13 cellular contexts compared by ENCODE assay signal in genomic region chr12:52204095-52204930, GRCh38. TPM values are rescaled to one million over a fixed set of nuclear protein-coding genes. Genes with fewer than 3 reads are reported as not detected.
DNase-seq lines count a peak whose midpoint lies in the region; ATAC-seq and TF ChIP-seq lines count a peak whose summit lies in the region.
"Had no signal": no experiment of that assay in that cellular context is flagged by ENCODE, and none has a peak within 500 bp of the region (broad histone marks: within the 10 kb centered on the region; RNA-seq: fewer than 3 reads in every experiment).

No MANE protein-coding gene starts in this region.

- peak overlapping the region; percentile 77 for H3K9ac ChIP-seq in smooth muscle cell (ENCODE audit: low read depth)

- no peak overlapping the region; the same call in 1 of the 2 replicates for H3K4me3 Mint-ChIP-seq in HFFc6
- H3K4me3 Mint-ChIP-seq: natural killer cell had no signal

- H3K4me2 ChIP-seq in smooth muscle cell = peak overlapping the region; percentile 49

- H3K79me2 ChIP-seq in smooth muscle cell (ENCODE audit: low read depth) = no peaks in the 10 kb centered on the region

- 79% methylated on average over 18 of the region's 18 CpGs for WGBS in smooth muscle cell (ENCODE audit: low lambda C conversion rate)

- H3K36me3 ChIP-seq in SJSA1 = no peaks in the 10 kb centered on the region
- H3K36me3 ChIP-seq in smooth muscle cell (ENCODE audit: low read depth) = no peaks in the 10 kb centered on the region
- H3K36me3 ChIP-seq: gastroesophageal sphincter, tibial artery had no signal

- no peaks in the 10 kb centered on the region for H3K36me3 Mint-ChIP-seq in HFFc6 (ENCODE audit: low read depth)
- H3K36me3 Mint-ChIP-seq: natural killer cell had no signal

- H3K4me1 ChIP-seq in SJSA1 (replicated peaks) (peaks cover 86% of the 10 kb centered on the region), smooth muscle cell (ENCODE audit: low read depth) (peaks cover 21% of the 10 kb centered on the region)

- H4K20me1 ChIP-seq in smooth muscle cell (ENCODE audit: low read depth) = no peaks in the 10 kb centered on the region

- H3K4me3 ChIP-seq in SJSA1 (no peak overlapping the region), fibroblast of villous mesenchyme (ENCODE audit: low read depth, low read length) (no peak overlapping the region), smooth muscle cell (no peak overlapping the region)
- H3K4me3 ChIP-seq: coronary artery, gastroesophageal sphincter, tibial artery had no signal

- H3F3A ChIP-seq in smooth muscle cell (ENCODE audit: low read depth) = no peaks in the 10 kb centered on the region

- no peak overlapping the region for H2AFZ ChIP-seq in smooth muscle cell (ENCODE audit: low read depth)

- DNase-seq in HFFc6 (peak; percentile 49), SJSA1 (ENCODE audit: low read depth in 1 of 2, low spot score in 2 of 2) (no peak), fibroblast of villous mesenchyme (ENCODE audit: low read depth) (peak; percentile 21), smooth muscle cell (lab: John Stamatoyannopoulos, UW; ENCODE audit: unreplicated experiment) (no peak), Ammon's horn (ENCODE audit: low spot score) (no peak), NCI-H1105 treated with DMSO at 0.1 percent for 48 hours (lab: John Stamatoyannopoulos, UW) (no peak)
- DNase-seq: natural killer cell, NCI-H510A, small intestine had no signal

- peaks cover 77% of the 10 kb centered on the region for H3K4me1 Mint-ChIP-seq in HFFc6 (ENCODE audit: low read depth)

- H3K9me3 ChIP-seq in SJSA1 (replicated peaks) (no peaks in the 10 kb centered on the region), smooth muscle cell (replicated peaks; ENCODE audit: low read depth) (no peaks in the 10 kb centered on the region)
- H3K9me3 ChIP-seq: gastroesophageal sphincter, tibial artery had no signal

- H3K27me3 ChIP-seq in SJSA1 (replicated peaks) (no peaks in the 10 kb centered on the region), smooth muscle cell (ENCODE audit: low read depth) (no peaks in the 10 kb centered on the region)
- H3K27me3 ChIP-seq: tibial artery had no signal

- ATAC-seq in HG02840 (IDR thresholded peaks at IDR 0.05; ENCODE audit: low FRiP score, unreplicated experiment) = no peak
- ATAC-seq: gastroesophageal sphincter had no signal

- H3K9me3 Mint-ChIP-seq in HFFc6 = no peaks in the 10 kb centered on the region
- H3K9me3 Mint-ChIP-seq: natural killer cell had no signal

- no peak for TF ChIP-seq CTCF in HFFc6 (IDR thresholded peaks at IDR 0.05)
- TF ChIP-seq CTCF in fibroblast of villous mesenchyme (IDR thresholded peaks at IDR 0.05; ENCODE audit: insufficient read depth, low read depth, low read length) = no peak
- no peak for TF ChIP-seq CTCF in smooth muscle cell (IDR thresholded peaks at IDR 0.05; ENCODE audit: borderline replicate concordance, insufficient read depth, poor library complexity, severe bottlenecking)

- H3K27me3 Mint-ChIP-seq in HFFc6 (ENCODE audit: insufficient read depth) = no peaks in the 10 kb centered on the region; the same call in 1 of the 2 replicates

- H3K27ac ChIP-seq in SJSA1 (peak overlapping the region; percentile 79), smooth muscle cell (ENCODE audit: low read depth) (peak overlapping the region; percentile 79)
- H3K27ac ChIP-seq: coronary artery, gastroesophageal sphincter, tibial artery had no signal

- peak overlapping the region; percentile 95 for H3K27ac Mint-ChIP-seq in HFFc6
- H3K27ac Mint-ChIP-seq: natural killer cell had no signal

RNA-seq across cellular contexts. Expression of gene KRT80, which starts 12.5 kb away (rescaled TPM):
- total RNA-seq in HFFc6 (2021; fragmentation: NEBNext Ultra II Directional; extraction: Animal tissue kit (Norgen Biotek cat#: 25700)) = 1 to 10 TPM; 2.3 to 3.7 (median 2.8) TPM
- 1.5 and 4.0 TPM in 2 replicates for total RNA-seq in SJSA1 (2014; rRNA removed; shearing (Covaris generic))
- total RNA-seq in fibroblast of villous mesenchyme = 0.32 and 1.3 TPM in 2 replicates
- total RNA-seq in smooth muscle cell = 6.7 and 11.7 TPM in 2 replicates
- polyA plus RNA-seq in smooth muscle cell = 5.1 and 6.6 TPM in 2 replicates
- total RNA-seq: natural killer cell had no signal

RNA-seq across cellular contexts. Expression of gene KRT7, which starts 28.7 kb away (rescaled TPM):
- total RNA-seq in HFFc6 (2021; fragmentation: NEBNext Ultra II Directional; extraction: Animal tissue kit (Norgen Biotek cat#: 25700)) = 100 to 1,000 TPM in 2 of 6 experiments, 10 to 100 TPM in 4; 62.7 to 379 (median 67.5) TPM
- 2.1 and 16.1 TPM in 2 replicates for total RNA-seq in SJSA1 (2014; rRNA removed; shearing (Covaris generic))
- total RNA-seq in fibroblast of villous mesenchyme (20.6 and 36.7 TPM in 2 replicates), smooth muscle cell (168 and 214 TPM in 2 replicates)
- polyA plus RNA-seq in smooth muscle cell = 190 and 744 TPM in 2 replicates

Comparison
In these comparisons a context has a peak if more than half of its experiments do, and no peak if none do; other contexts are left out.
1. DNase-seq: peak in HFFc6 (single experiment) and fibroblast of villous mesenchyme (single experiment); none in SJSA1 (0 of 2), smooth muscle cell (single experiment), Ammon's horn (single experiment) and NCI-H1105 treated with DMSO at 0.1 percent for 48 hours (single experiment).